Comparison of ENCODE assay signal across 9 cellular contexts in the genomic region with DNA sequence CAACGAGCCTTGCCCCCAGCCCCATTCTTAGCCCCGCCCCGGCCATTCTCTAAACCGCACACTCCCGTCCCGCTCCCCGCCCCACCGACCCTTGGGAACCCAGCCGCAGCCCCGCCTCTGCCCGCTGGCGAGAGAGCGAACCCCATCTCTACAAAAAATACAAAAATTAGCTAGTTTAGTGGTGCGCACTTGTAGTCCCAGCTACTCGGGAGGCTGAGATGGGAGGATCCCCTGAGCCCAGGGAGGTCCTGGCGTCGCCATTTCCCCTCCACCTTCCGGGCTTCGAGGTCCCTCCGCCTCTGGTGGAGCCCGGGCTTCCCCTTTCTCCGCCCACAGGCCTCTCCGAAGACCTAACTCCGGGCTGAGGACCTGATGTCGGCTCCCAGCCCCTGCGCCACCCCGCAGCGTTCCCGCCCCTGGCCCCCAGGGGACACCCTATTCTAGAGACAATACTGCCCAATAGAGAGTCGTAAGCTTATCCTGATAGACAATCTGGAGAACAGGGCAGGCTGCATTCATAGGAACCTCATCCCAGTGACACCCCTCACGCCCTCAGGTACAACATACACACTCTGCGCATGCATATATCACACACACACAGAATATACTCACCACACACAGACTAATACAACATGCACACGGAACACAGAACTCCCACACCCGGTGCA. TPM values are rescaled to one million over a fixed set of nuclear protein-coding genes. Genes with fewer than 3 reads are reported as not detected.
DNase-seq lines count a peak whose midpoint lies in the region; ATAC-seq, FAIRE-seq and TF ChIP-seq lines count a peak whose summit lies in the region.
"Had no signal": no experiment of that assay in that cellular context is flagged by ENCODE, and none has a peak within 500 bp of the region (broad histone marks: within the 10 kb centered on the region; RNA-seq: fewer than 3 reads in every experiment).

No MANE protein-coding gene starts in this region.

- TF ChIP-seq CTCF in ascending aorta (IDR thresholded peaks at IDR 0.05): no peak
- no peak for TF ChIP-seq CTCF in HepG2 (CRISPR knock-in tag; IDR thresholded peaks at IDR 0.05)

- BruUV-seq in HepG2 (replicated peaks; lab: Mats Ljungman, UMichigan): no TSS peak

- H3K9me3 ChIP-seq in ascending aorta (no peaks in the 10 kb centered on the region), HepG2 (ENCODE audit: low read length) (no peaks in the 10 kb centered on the region)
- H3K9me3 ChIP-seq: A549 had no signal

- H3K4me1 ChIP-seq in ascending aorta (peaks cover 3 to 29% of the 10 kb centered on the region in 2 donors), HepG2 (ENCODE audit: insufficient read depth, low read length) (peaks cover 47% of the 10 kb centered on the region)

- DNase-seq in NCI-H526 (lab: John Stamatoyannopoulos, UW): peak; percentile 43 to 69
- DNase-seq in NCI-H526 treated with DMSO at 0.1 percent for 48 hours (lab: John Stamatoyannopoulos, UW): no peak
- DNase-seq in T follicular helper cell (ENCODE audit: low read depth): peak; percentile 43
- peak; percentile 28 to 76 for DNase-seq in ascending aorta (ENCODE audit: low spot score in 2 of 2)
- DNase-seq in HepG2 (ENCODE audit: low spot score): no peak
- DNase-seq in stimulated activated CD8-positive, alpha-beta memory T cell treated with anti-CD3 and anti-CD28 coated beads, Interleukin-4, amount 100 ng/mL, for 24 hours (ENCODE audit: low read depth): peak; percentile 49
- no peak for DNase-seq in kidney glomerular epithelial cell (lab: John Stamatoyannopoulos, UW)
- no peak for DNase-seq in cortex of kidney (lab: John Stamatoyannopoulos, UW)

- no peaks in the 10 kb centered on the region for H3K79me2 ChIP-seq in HepG2 (ENCODE audit: insufficient read depth, low read length)

- TF ChIP-seq RAD21 in HepG2 (CRISPR knock-in tag; IDR thresholded peaks at IDR 0.05): no peak

- in situ Hi-C loops in HepG2 (cut with HindIII; ENCODE audit: extremely low pct_ligation_motif_present, low pct_unique_long_range_greater_than_20kb): no loop called here

- TF ChIP-seq EP300 in HepG2 (IDR thresholded peaks at IDR 0.05; ENCODE audit: low read depth in 2 of 2, low read length in 2 of 2): no peak
- TF ChIP-seq EP300 in HepG2 (CRISPR knock-in tag; IDR thresholded peaks at IDR 0.05; ENCODE audit: borderline replicate concordance): no peak

- 77% methylated on average over 31 of the region's 34 CpGs for WGBS in HepG2 (ENCODE audit: low lambda C conversion rate)

- peak overlapping the region; percentile 61 to 76 for H3K4me3 ChIP-seq in ascending aorta
- H3K4me3 ChIP-seq in HepG2 (replicated peaks in 1 of 3; ENCODE audit: insufficient read depth in 1 of 3, low read depth in 2 of 3, low read length in 3 of 3): no peak overlapping the region

- no peaks in the 10 kb centered on the region for H3K27me3 ChIP-seq in ascending aorta
- H3K27me3 ChIP-seq in HepG2 (ENCODE audit: control insufficient read depth in 1 of 2, insufficient read depth in 2 of 2, low read length in 2 of 2): peaks cover 2 to 3% of the 10 kb centered on the region in 2 experiments; a peak in 2 of 5 replicates

- FAIRE-seq in HepG2 (lab: Jason Lieb, UNC): no peak
- FAIRE-seq: A549 had no signal

- H3K36me3 ChIP-seq in ascending aorta: peaks cover 11 to 27% of the 10 kb centered on the region in 2 donors
- no peaks in the 10 kb centered on the region for H3K36me3 ChIP-seq in HepG2 (replicated peaks in 1 of 2; ENCODE audit: control insufficient read depth in 1 of 2, insufficient read depth in 2 of 2, low read length in 2 of 2)

- intact Hi-C loops in ascending aorta (cut with DNase I) (no loop called here), HepG2 (cut with micrococcal nuclease; ENCODE audit: unreplicated experiment) (no loop called here)

- no peak overlapping the region for H3K9ac ChIP-seq in HepG2 (ENCODE audit: insufficient read depth, low read depth, low read length)

- CTCF ChIA-PET in HepG2 (lab: Yijun Ruan, JAX; ENCODE audit: low intra/inter-chr PET ratio, low total read pairs): interaction anchor here (0.6 kb wide), 1 partner anchor 38 kb away, joined by 3 read pairs; no protein-coding TSS in a partner anchor

- POLR2A ChIA-PET in HepG2 (lab: Yijun Ruan, JAX): interaction anchor here (1.6 to 10.8 kb wide), 6 partner anchors 9 to 32 kb away, joined by 5 to 220 read pairs (median 38); a partner anchor contains a TSS

- no peak for TF ChIP-seq POLR2A in HepG2 (IDR thresholded peaks at IDR 0.05; ENCODE audit: insufficient read depth in 1 of 2, low read depth in 2 of 2, low read length in 2 of 2)

- peak overlapping the region; percentile 40; the same call in 1 of the 2 replicates for H3K4me2 ChIP-seq in HepG2 (ENCODE audit: low read depth, low read length)

- no peaks in the 10 kb centered on the region for H4K20me1 ChIP-seq in HepG2 (ENCODE audit: insufficient read depth, low read length)

- no peak overlapping the region for H2AFZ ChIP-seq in HepG2 (ENCODE audit: low read length)

- H3K27ac ChIP-seq in ascending aorta: peak overlapping the region; percentile 86 to 94
- no peak overlapping the region for H3K27ac ChIP-seq in HepG2 (ENCODE audit: extremely low read length, insufficient read depth, low read length)

- peak; percentile 8; the same call in 2 of the 3 replicates for ATAC-seq in HepG2

RNA-seq across cellular contexts. Expression of a gene that starts 0.5 kb away (rescaled TPM):
- total RNA-seq in ascending aorta (1.6 TPM), HepG2 (2016; rRNA removed; fragmentation: Illumina TruSeq; extraction: Trizol) (0.31 and 0.73 TPM in 2 replicates)
- 0.26 and 0.71 TPM in 2 replicates for total RNA-seq in HepG2 (2016; cell fraction: cytosol; rRNA removed; fragmentation: Illumina TruSeq; extraction: Trizol; ENCODE audit: low read depth)
- 0.63 TPM in 1 of 2 replicates, not detected in the other for total RNA-seq in HepG2 (2016; cell fraction: insoluble cytoplasmic fraction; rRNA removed; fragmentation: Illumina TruSeq; extraction: Trizol)
- 0.52 and 0.93 TPM in 2 replicates for total RNA-seq in HepG2 (2016; cell fraction: membrane; rRNA removed; fragmentation: Illumina TruSeq; extraction: Trizol)
- total RNA-seq in HepG2 (2016; cell fraction: nucleus; rRNA removed; fragmentation: Illumina TruSeq; extraction: Trizol): 1.1 and 1.5 TPM in 2 replicates
- 0.82 and 1.5 TPM in 2 replicates for polyA plus RNA-seq in HepG2 (2011; rRNA removed)
- polyA plus RNA-seq in HepG2 (2011; cell fraction: cytosol; rRNA removed): 0.66 and 0.71 TPM in 2 replicates
- polyA plus RNA-seq in HepG2 (2011; cell fraction: nucleus; rRNA removed): 8.7 and 9.4 TPM in 2 replicates
- 0.89 and 1.1 TPM in 2 replicates for polyA plus RNA-seq in HepG2 (2012)
- 0.14 and 0.16 TPM in 2 replicates for polyA plus RNA-seq in HepG2 (2016; cell fraction: cytosol; fragmentation: Illumina TruSeq; extraction: Trizol; ENCODE audit: low read depth)
- 0.33 TPM in 2 replicates for polyA plus RNA-seq in HepG2 (2016; cell fraction: insoluble cytoplasmic fraction; fragmentation: Illumina TruSeq; extraction: Trizol; ENCODE audit: low read depth)
- 0.15 and 0.31 TPM in 2 replicates for polyA plus RNA-seq in HepG2 (2016; cell fraction: membrane; fragmentation: Illumina TruSeq; extraction: Trizol; ENCODE audit: low read depth)
- polyA plus RNA-seq in HepG2 (2016; cell fraction: nucleus; fragmentation: Illumina TruSeq; extraction: Trizol; ENCODE audit: insufficient read depth, low read depth): 4.4 and 5.4 TPM in 2 replicates
- polyA minus RNA-seq in HepG2 (2011; rRNA and poly(A)+ RNA removed; ENCODE audit: low replicate concordance): 1.5 and 5.1 TPM in 2 replicates
- 1.1 TPM in 1 of 2 replicates, not detected in the other for polyA minus RNA-seq in HepG2 (2011; cell fraction: cytosol; rRNA and poly(A)+ RNA removed)
- 1.1 and 3.2 TPM in 2 replicates for polyA minus RNA-seq in HepG2 (2011; cell fraction: nucleus; rRNA and poly(A)+ RNA removed)

RNA-seq across cellular contexts. Expression of a gene that starts 5.5 kb away (rescaled TPM):
- total RNA-seq in ascending aorta (172 TPM), HepG2 (2016; rRNA removed; fragmentation: Illumina TruSeq; extraction: Trizol) (0.49 TPM in 1 of 2 replicates, not detected in the other)
- not detected in 2 replicates for total RNA-seq in HepG2 (2016; cell fraction: cytosol; rRNA removed; fragmentation: Illumina TruSeq; extraction: Trizol; ENCODE audit: low read depth)
- 0.17 TPM in 1 of 2 replicates, not detected in the other for total RNA-seq in HepG2 (2016; cell fraction: insoluble cytoplasmic fraction; rRNA removed; fragmentation: Illumina TruSeq; extraction: Trizol)
- total RNA-seq in HepG2 (2016; cell fraction: membrane; rRNA removed; fragmentation: Illumina TruSeq; extraction: Trizol): 0.41 TPM in 1 of 2 replicates, not detected in the other
- total RNA-seq in HepG2 (2016; cell fraction: nucleus; rRNA removed; fragmentation: Illumina TruSeq; extraction: Trizol): not detected in 2 replicates
- not detected in 2 replicates for polyA plus RNA-seq in HepG2 (2011; rRNA removed)
- 0.16 and 0.24 TPM in 2 replicates for polyA plus RNA-seq in HepG2 (2011; cell fraction: cytosol; rRNA removed)
- polyA plus RNA-seq in HepG2 (2011; cell fraction: nucleus; rRNA removed): 0.31 and 0.50 TPM in 2 replicates
- polyA plus RNA-seq in HepG2 (2012): not detected in 2 replicates
- not detected in 2 replicates for polyA plus RNA-seq in HepG2 (2016; cell fraction: cytosol; fragmentation: Illumina TruSeq; extraction: Trizol; ENCODE audit: low read depth)
- 0.43 TPM in 1 of 2 replicates, not detected in the other for polyA plus RNA-seq in HepG2 (2016; cell fraction: insoluble cytoplasmic fraction; fragmentation: Illumina TruSeq; extraction: Trizol; ENCODE audit: low read depth)
- polyA plus RNA-seq in HepG2 (2016; cell fraction: membrane; fragmentation: Illumina TruSeq; extraction: Trizol; ENCODE audit: low read depth): not detected in 2 replicates
- polyA plus RNA-seq in HepG2 (2016; cell fraction: nucleus; fragmentation: Illumina TruSeq; extraction: Trizol; ENCODE audit: insufficient read depth, low read depth): 1.2 TPM in 1 of 2 replicates, not detected in the other
- polyA minus RNA-seq in HepG2 (2011; rRNA and poly(A)+ RNA removed; ENCODE audit: low replicate concordance): 0.36 and 236 TPM in 2 replicates
- polyA minus RNA-seq in HepG2 (2011; cell fraction: cytosol; rRNA and poly(A)+ RNA removed): 1.6 and 2.4 TPM in 2 replicates
- polyA minus RNA-seq in HepG2 (2011; cell fraction: nucleus; rRNA and poly(A)+ RNA removed): 0.52 and 0.62 TPM in 2 replicates

RNA-seq across cellular contexts. Expression of a gene that starts 7.6 kb away (rescaled TPM):
- total RNA-seq in ascending aorta (491 TPM), HepG2 (2016; rRNA removed; fragmentation: Illumina TruSeq; extraction: Trizol) (1,771 and 1,936 TPM in 2 replicates)
- 2,822 and 3,167 TPM in 2 replicates for total RNA-seq in HepG2 (2016; cell fraction: cytosol; rRNA removed; fragmentation: Illumina TruSeq; extraction: Trizol; ENCODE audit: low read depth)
- 1,674 and 1,907 TPM in 2 replicates for total RNA-seq in HepG2 (2016; cell fraction: insoluble cytoplasmic fraction; rRNA removed; fragmentation: Illumina TruSeq; extraction: Trizol)
- 3,777 and 4,030 TPM in 2 replicates for total RNA-seq in HepG2 (2016; cell fraction: membrane; rRNA removed; fragmentation: Illumina TruSeq; extraction: Trizol)
- 614 and 698 TPM in 2 replicates for total RNA-seq in HepG2 (2016; cell fraction: nucleus; rRNA removed; fragmentation: Illumina TruSeq; extraction: Trizol)
- 1,550 and 1,876 TPM in 2 replicates for polyA plus RNA-seq in HepG2 (2011; rRNA removed)
- polyA plus RNA-seq in HepG2 (2011; cell fraction: cytosol; rRNA removed): 799 and 1,152 TPM in 2 replicates
- 254 and 402 TPM in 2 replicates for polyA plus RNA-seq in HepG2 (2011; cell fraction: nucleus; rRNA removed)
- 2,570 and 3,235 TPM in 2 replicates for polyA plus RNA-seq in HepG2 (2012)
- 2,876 and 3,535 TPM in 2 replicates for polyA plus RNA-seq in HepG2 (2016; cell fraction: cytosol; fragmentation: Illumina TruSeq; extraction: Trizol; ENCODE audit: low read depth)
- polyA plus RNA-seq in HepG2 (2016; cell fraction: insoluble cytoplasmic fraction; fragmentation: Illumina TruSeq; extraction: Trizol; ENCODE audit: low read depth): 1,761 and 1,897 TPM in 2 replicates
- polyA plus RNA-seq in HepG2 (2016; cell fraction: membrane; fragmentation: Illumina TruSeq; extraction: Trizol; ENCODE audit: low read depth): 3,540 and 3,833 TPM in 2 replicates
- polyA plus RNA-seq in HepG2 (2016; cell fraction: nucleus; fragmentation: Illumina TruSeq; extraction: Trizol; ENCODE audit: insufficient read depth, low read depth): 1,018 and 1,064 TPM in 2 replicates
- 414 and 1,016 TPM in 2 replicates for polyA minus RNA-seq in HepG2 (2011; rRNA and poly(A)+ RNA removed; ENCODE audit: low replicate concordance)
- 538 and 592 TPM in 2 replicates for polyA minus RNA-seq in HepG2 (2011; cell fraction: cytosol; rRNA and poly(A)+ RNA removed)
- 303 and 433 TPM in 2 replicates for polyA minus RNA-seq in HepG2 (2011; cell fraction: nucleus; rRNA and poly(A)+ RNA removed)

RNA-seq across cellular contexts. Expression of a gene that starts 13.9 kb away (rescaled TPM):
- total RNA-seq in ascending aorta (not detected), HepG2 (2016; rRNA removed; fragmentation: Illumina TruSeq; extraction: Trizol) (9.6 and 19.6 TPM in 2 replicates)
- total RNA-seq in HepG2 (2016; cell fraction: cytosol; rRNA removed; fragmentation: Illumina TruSeq; extraction: Trizol; ENCODE audit: low read depth): 10.7 and 11.5 TPM in 2 replicates
- total RNA-seq in HepG2 (2016; cell fraction: insoluble cytoplasmic fraction; rRNA removed; fragmentation: Illumina TruSeq; extraction: Trizol): 10.3 and 16.0 TPM in 2 replicates
- total RNA-seq in HepG2 (2016; cell fraction: membrane; rRNA removed; fragmentation: Illumina TruSeq; extraction: Trizol): 10.0 and 16.0 TPM in 2 replicates
- 9.9 and 10.3 TPM in 2 replicates for total RNA-seq in HepG2 (2016; cell fraction: nucleus; rRNA removed; fragmentation: Illumina TruSeq; extraction: Trizol)
- polyA plus RNA-seq in HepG2 (2011; rRNA removed): 14.9 and 18.1 TPM in 2 replicates
- polyA plus RNA-seq in HepG2 (2011; cell fraction: cytosol; rRNA removed): 20.9 and 25.5 TPM in 2 replicates
- polyA plus RNA-seq in HepG2 (2011; cell fraction: nucleus; rRNA removed): 6.9 and 8.8 TPM in 2 replicates
- polyA plus RNA-seq in HepG2 (2012): 10.5 and 12.7 TPM in 2 replicates
- 11.3 and 18.1 TPM in 2 replicates for polyA plus RNA-seq in HepG2 (2016; cell fraction: cytosol; fragmentation: Illumina TruSeq; extraction: Trizol; ENCODE audit: low read depth)
- polyA plus RNA-seq in HepG2 (2016; cell fraction: insoluble cytoplasmic fraction; fragmentation: Illumina TruSeq; extraction: Trizol; ENCODE audit: low read depth): 10.2 and 11.3 TPM in 2 replicates
- 11.2 and 17.1 TPM in 2 replicates for polyA plus RNA-seq in HepG2 (2016; cell fraction: membrane; fragmentation: Illumina TruSeq; extraction: Trizol; ENCODE audit: low read depth)
- polyA plus RNA-seq in HepG2 (2016; cell fraction: nucleus; fragmentation: Illumina TruSeq; extraction: Trizol; ENCODE audit: insufficient read depth, low read depth): 24.7 and 27.8 TPM in 2 replicates
- polyA minus RNA-seq in HepG2 (2011; rRNA and poly(A)+ RNA removed; ENCODE audit: low replicate concordance): 20.6 and 67.0 TPM in 2 replicates
- polyA minus RNA-seq in HepG2 (2011; cell fraction: cytosol; rRNA and poly(A)+ RNA removed): 5.7 and 8.6 TPM in 2 replicates
- 6.7 TPM in 2 replicates for polyA minus RNA-seq in HepG2 (2011; cell fraction: nucleus; rRNA and poly(A)+ RNA removed)

RNA-seq across cellular contexts. Expression of a gene that starts 16.4 kb away (rescaled TPM):
- total RNA-seq in ascending aorta: 3.2 TPM
- 4.3 and 5.8 TPM in 2 replicates for total RNA-seq in HepG2 (2016; rRNA removed; fragmentation: Illumina TruSeq; extraction: Trizol)
- total RNA-seq in HepG2 (2016; cell fraction: cytosol; rRNA removed; fragmentation: Illumina TruSeq; extraction: Trizol; ENCODE audit: low read depth): 2.1 and 2.5 TPM in 2 replicates
- total RNA-seq in HepG2 (2016; cell fraction: insoluble cytoplasmic fraction; rRNA removed; fragmentation: Illumina TruSeq; extraction: Trizol): 4.6 and 5.8 TPM in 2 replicates
- total RNA-seq in HepG2 (2016; cell fraction: membrane; rRNA removed; fragmentation: Illumina TruSeq; extraction: Trizol): 2.2 and 2.8 TPM in 2 replicates
- total RNA-seq in HepG2 (2016; cell fraction: nucleus; rRNA removed; fragmentation: Illumina TruSeq; extraction: Trizol): 7.2 and 8.5 TPM in 2 replicates
- polyA plus RNA-seq in HepG2 (2011; rRNA removed): 13.5 and 15.6 TPM in 2 replicates
- 6.9 and 8.5 TPM in 2 replicates for polyA plus RNA-seq in HepG2 (2011; cell fraction: cytosol; rRNA removed)
- polyA plus RNA-seq in HepG2 (2011; cell fraction: nucleus; rRNA removed): 30.2 and 33.0 TPM in 2 replicates
- 5.5 and 5.8 TPM in 2 replicates for polyA plus RNA-seq in HepG2 (2012)
- 0.73 and 0.88 TPM in 2 replicates for polyA plus RNA-seq in HepG2 (2016; cell fraction: cytosol; fragmentation: Illumina TruSeq; extraction: Trizol; ENCODE audit: low read depth)
- 4.8 and 5.9 TPM in 2 replicates for polyA plus RNA-seq in HepG2 (2016; cell fraction: insoluble cytoplasmic fraction; fragmentation: Illumina TruSeq; extraction: Trizol; ENCODE audit: low read depth)
- polyA plus RNA-seq in HepG2 (2016; cell fraction: membrane; fragmentation: Illumina TruSeq; extraction: Trizol; ENCODE audit: low read depth): 1.9 and 2.3 TPM in 2 replicates
- 20.8 and 23.8 TPM in 2 replicates for polyA plus RNA-seq in HepG2 (2016; cell fraction: nucleus; fragmentation: Illumina TruSeq; extraction: Trizol; ENCODE audit: insufficient read depth, low read depth)
- polyA minus RNA-seq in HepG2 (2011; rRNA and poly(A)+ RNA removed; ENCODE audit: low replicate concordance): 21.9 and 30.0 TPM in 2 replicates
- 1.8 and 2.3 TPM in 2 replicates for polyA minus RNA-seq in HepG2 (2011; cell fraction: cytosol; rRNA and poly(A)+ RNA removed)
- 18.7 and 19.6 TPM in 2 replicates for polyA minus RNA-seq in HepG2 (2011; cell fraction: nucleus; rRNA and poly(A)+ RNA removed)

Comparison
In these comparisons a context has a peak if more than half of its experiments do, and no peak if none do; other contexts are left out.
1. DNase-seq: peak in NCI-H526 (2 of 2), T follicular helper cell (single experiment), ascending aorta (2 of 2) and stimulated activated CD8-positive, alpha-beta memory T cell treated with anti-CD3 and anti-CD28 coated beads, Interleukin-4, amount 100 ng/mL, for 24 hours (single experiment); none in NCI-H526 treated with DMSO at 0.1 percent for 48 hours (single experiment), HepG2 (single experiment), kidney glomerular epithelial cell (single experiment) and cortex of kidney (single experiment).
2. H3K4me3 ChIP-seq: peak in ascending aorta (2 of 2); none in HepG2 (0 of 3).
3. RNA of a gene that starts 5.5 kb away (total RNA-seq): 172 TPM in ascending aorta (single experiment); 0.17 to 0.49 TPM in HepG2; every median in the first group is over 100 times any median in the second.